In the genomic region with DNA sequence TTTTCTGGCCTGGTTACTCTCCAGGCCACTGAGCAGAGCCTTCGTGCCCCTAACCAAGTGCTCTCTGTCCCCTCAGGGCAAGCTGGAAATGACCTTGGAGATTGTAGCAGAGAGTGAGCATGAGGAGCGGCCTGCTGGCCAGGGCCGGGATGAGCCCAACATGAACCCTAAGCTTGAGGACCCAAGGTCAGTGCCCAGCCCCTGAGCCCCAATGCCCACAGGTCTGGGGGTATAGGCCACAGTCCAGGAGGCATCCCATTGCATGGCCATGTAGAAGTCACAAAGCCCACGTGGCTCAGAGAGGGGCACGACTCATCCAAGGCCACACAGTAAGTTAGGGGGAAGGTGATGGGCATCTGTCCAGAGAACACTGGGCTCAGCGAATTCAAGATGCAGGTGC, we compare ENCODE assay signal across 26 cellular contexts.
"Had no signal": no experiment of that assay in that cellular context is flagged by ENCODE, and none has a peak within 500 bp of the region (broad histone marks: within the 10 kb centered on the region; RNA-seq: fewer than 3 reads in every experiment).

No MANE protein-coding gene starts in this region.

- H3K27me3 ChIP-seq: ascending aorta, cardiac muscle cell, gastrocnemius medialis, neural progenitor cell, uterus had no signal

- H3K9me3 Mint-ChIP-seq: activated naive CD4-positive, alpha-beta T cell treated with anti-CD3 and anti-CD28 coated beads, Interleukin-2, amount 10 ng/mL, durations not matched to agents 7 days and 5 days; activated naive CD8-positive, alpha-beta T cell treated with anti-CD3 and anti-CD28 coated beads, Interleukin-2, amount 10 ng/mL, durations not matched to agents 7 days and 5 days; activated T-cell treated with anti-CD3 and anti-CD28 coated beads, Interleukin-2, amount 50 U/mL, for 72 hours; brain; effector memory CD8-positive, alpha-beta T cell; neural progenitor cell had no signal

- H3K4me1 Mint-ChIP-seq: activated naive CD4-positive, alpha-beta T cell treated with anti-CD3 and anti-CD28 coated beads, Interleukin-2, amount 10 ng/mL, durations not matched to agents 7 days and 5 days; activated naive CD8-positive, alpha-beta T cell treated with anti-CD3 and anti-CD28 coated beads, Interleukin-2, amount 10 ng/mL, durations not matched to agents 7 days and 5 days; brain; naive thymus-derived CD4-positive, alpha-beta T cell; neural progenitor cell had no signal

- DNase-seq: activated CD4-positive, alpha-beta T cell treated with anti-CD3 and anti-CD28 coated beads for 4 hours; activated CD4-positive, alpha-beta T cell treated with anti-CD3 and anti-CD28 coated beads, Interleukin-2, amount 50 U/mL, for 4 hours; activated gamma-delta T cell; activated naive CD4-positive, alpha-beta T cell treated with anti-CD3 and anti-CD28 coated beads, Interleukin-2, amount 10 ng/mL, durations not matched to agents 7 days and 5 days; activated naive CD8-positive, alpha-beta T cell treated with anti-CD3 and anti-CD28 coated beads, Interleukin-2, amount 10 ng/mL, durations not matched to agents 7 days and 5 days; activated T-cell treated with anti-CD3 and anti-CD28 coated beads for 4 hours; activated T-cell treated with anti-CD3 and anti-CD28 coated beads, Interleukin-2, amount 50 U/mL, for 72 hours; cortex of kidney; effector memory CD8-positive, alpha-beta T cell; erythroblast; glutamatergic neuron; midbrain; naive thymus-derived CD4-positive, alpha-beta T cell; stimulated activated CD4-positive, alpha-beta T cell treated with anti-CD3 and anti-CD28 coated beads, Interleukin-15, amount 100 ng/mL, for 24 hours; stimulated activated CD4-positive, alpha-beta T cell treated with anti-CD3 and anti-CD28 coated beads, Interleukin-2, amount 100 ng/mL, for 24 hours; stimulated activated naive CD4-positive, alpha-beta T cell treated with Interleukin-2 at 50 U/mL for 16 hours; trophoblast cell; uterus had no signal

- H3K9me3 ChIP-seq: ascending aorta, gastrocnemius medialis, thoracic aorta, uterus had no signal

- H3K27me3 Mint-ChIP-seq: activated naive CD4-positive, alpha-beta T cell treated with anti-CD3 and anti-CD28 coated beads, Interleukin-2, amount 10 ng/mL, durations not matched to agents 7 days and 5 days had no signal

- ATAC-seq: activated T-cell treated with anti-CD3 and anti-CD28 coated beads, Interleukin-2, amount 50 U/mL, for 72 hours; effector memory CD8-positive, alpha-beta T cell; gastrocnemius medialis; naive thymus-derived CD4-positive, alpha-beta T cell had no signal

- H2AFZ ChIP-seq: neural progenitor cell had no signal

- H3K4me3 Mint-ChIP-seq: activated naive CD4-positive, alpha-beta T cell treated with anti-CD3 and anti-CD28 coated beads, Interleukin-2, amount 10 ng/mL, durations not matched to agents 7 days and 5 days; activated naive CD8-positive, alpha-beta T cell treated with anti-CD3 and anti-CD28 coated beads, Interleukin-2, amount 10 ng/mL, durations not matched to agents 7 days and 5 days; activated T-cell treated with anti-CD3 and anti-CD28 coated beads, Interleukin-2, amount 50 U/mL, for 72 hours; brain; effector memory CD8-positive, alpha-beta T cell; naive thymus-derived CD4-positive, alpha-beta T cell; neural progenitor cell had no signal

- H3K36me3 ChIP-seq: ascending aorta, neural progenitor cell, thoracic aorta, uterus had no signal

- H3K27ac ChIP-seq: ascending aorta, cardiac muscle cell, neural progenitor cell, thoracic aorta, uterus had no signal

- H3K27ac Mint-ChIP-seq: activated naive CD4-positive, alpha-beta T cell treated with anti-CD3 and anti-CD28 coated beads, Interleukin-2, amount 10 ng/mL, durations not matched to agents 7 days and 5 days; activated naive CD8-positive, alpha-beta T cell treated with anti-CD3 and anti-CD28 coated beads, Interleukin-2, amount 10 ng/mL, durations not matched to agents 7 days and 5 days; activated T-cell treated with anti-CD3 and anti-CD28 coated beads, Interleukin-2, amount 50 U/mL, for 72 hours; brain; effector memory CD8-positive, alpha-beta T cell; naive thymus-derived CD4-positive, alpha-beta T cell; neural progenitor cell; progenitor cell of endocrine pancreas had no signal

- H3K4me3 ChIP-seq: ascending aorta, cardiac muscle cell, gastrocnemius medialis, neural progenitor cell, smooth muscle cell, thoracic aorta, uterus had no signal

- H3K4me2 ChIP-seq: neural progenitor cell, smooth muscle cell had no signal

- H3K36me3 Mint-ChIP-seq: activated naive CD4-positive, alpha-beta T cell treated with anti-CD3 and anti-CD28 coated beads, Interleukin-2, amount 10 ng/mL, durations not matched to agents 7 days and 5 days; activated naive CD8-positive, alpha-beta T cell treated with anti-CD3 and anti-CD28 coated beads, Interleukin-2, amount 10 ng/mL, durations not matched to agents 7 days and 5 days; brain; naive thymus-derived CD4-positive, alpha-beta T cell; neural progenitor cell had no signal

- H3K4me1 ChIP-seq: neural progenitor cell, uterus had no signal
